In the genomic region with DNA sequence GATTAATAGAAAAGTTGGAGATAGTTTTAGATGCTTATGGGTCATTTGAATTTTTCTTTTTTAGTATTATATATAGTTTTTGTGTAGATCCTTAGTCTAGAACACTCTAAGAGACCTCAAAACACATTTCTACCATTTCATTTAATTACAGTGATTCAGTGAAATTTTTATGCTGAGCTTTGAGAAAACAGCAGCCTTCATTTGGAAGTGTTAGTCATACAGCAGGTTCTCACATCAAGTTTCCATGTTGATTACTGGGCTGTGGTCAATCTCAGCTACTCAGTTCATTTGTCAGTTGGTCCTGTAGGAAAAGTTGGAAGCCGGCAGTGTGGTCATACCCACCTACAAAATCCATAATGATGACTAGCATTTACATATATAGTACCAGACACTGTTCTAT, we compare ENCODE assay signal across 24 cellular contexts. TPM values are rescaled to one million over a fixed set of nuclear protein-coding genes. Genes with fewer than 3 reads are reported as not detected.
A peak's percentile ranks its signal among the peaks of the same experiment; 100 is the strongest.
DNase-seq lines count a peak whose midpoint lies in the region; ATAC-seq and TF ChIP-seq lines count a peak whose summit lies in the region.
"Had no signal": no experiment of that assay in that cellular context is flagged by ENCODE, and none has a peak within 500 bp of the region (broad histone marks: within the 10 kb centered on the region; RNA-seq: fewer than 3 reads in every experiment).

No MANE protein-coding gene starts in this region.

- no peak overlapping the region for H3K4me2 ChIP-seq in GM23248 (ENCODE audit: unreplicated experiment)
- H3K4me2 ChIP-seq: BLaER1 had no signal

- H3K79me2 ChIP-seq in GM23248 (ENCODE audit: insufficient read depth) = no peaks in the 10 kb centered on the region

- H3F3A ChIP-seq in GM23248 (ENCODE audit: insufficient read depth) = no peaks in the 10 kb centered on the region

- no peaks in the 10 kb centered on the region for H3K36me3 Mint-ChIP-seq in activated T-helper 17 cell treated with anti-CD3 and anti-CD28 coated beads, Interleukin-2, amount 50 U/mL, for 72 hours (ENCODE audit: low read depth)
- H3K36me3 Mint-ChIP-seq: CD4-positive, CD25-positive, alpha-beta regulatory T cell; CD8-positive, alpha-beta T cell had no signal

- peaks cover 8% of the 10 kb centered on the region for H3K4me1 Mint-ChIP-seq in activated T-helper 17 cell treated with anti-CD3 and anti-CD28 coated beads, Interleukin-2, amount 50 U/mL, for 72 hours

- no peak overlapping the region for H3K9ac ChIP-seq in GM23248
- H3K9ac ChIP-seq: BLaER1 had no signal

- no peak for TF ChIP-seq POLR2A in thyroid gland (IDR thresholded peaks at IDR 0.05)

- H3K4me3 ChIP-seq in GM23248 (no peak overlapping the region), aorta (ENCODE audit: low read length in 2 of 2) (no peak overlapping the region), thyroid gland (replicated peaks in 1 of 3) (no peak overlapping the region)
- H3K4me3 ChIP-seq: BLaER1, GM12878 had no signal

- H3K4me1 ChIP-seq in GM23248 (ENCODE audit: insufficient read depth) (no peaks in the 10 kb centered on the region), aorta (ENCODE audit: control insufficient read depth in 1 of 2, insufficient read depth in 2 of 2, low read length in 2 of 2) (no peaks in the 10 kb centered on the region), thyroid gland (peaks cover 0 to 3% of the 10 kb centered on the region in 2 donors)
- H3K4me1 ChIP-seq: BLaER1, Caco-2 had no signal

- H3K9me2 ChIP-seq in GM23248 (ENCODE audit: insufficient read depth) = no peaks in the 10 kb centered on the region

- peak; percentile 38 for ATAC-seq in activated T-helper 17 cell treated with anti-CD3 and anti-CD28 coated beads, Interleukin-2, amount 50 U/mL, for 72 hours (replicated peaks)
- no peak for ATAC-seq in aorta (ENCODE audit: low FRiP score)
- ATAC-seq: CD8-positive, alpha-beta T cell had no signal

- H3K27me3 ChIP-seq in GM23248 (replicated peaks; ENCODE audit: insufficient read depth) (peaks cover 30% of the 10 kb centered on the region), aorta (ENCODE audit: control insufficient read depth in 1 of 2, insufficient read depth in 2 of 2, low read length in 1 of 2) (no peaks in the 10 kb centered on the region), thyroid gland (no peaks in the 10 kb centered on the region)
- H3K27me3 ChIP-seq: BLaER1 had no signal

- 85 to 94% methylated on average over 1 of the region's 1 CpG for WGBS in GM23248 (ENCODE audit: low coverage in 1 of 2, low lambda C conversion rate in 2 of 2, missing lambda C conversion rate in 2 of 2), 2 experiments
- 83 to 97% methylated on average over 1 of the region's 1 CpG for WGBS in aorta, 2 donors
- 89 to 97% methylated on average over 1 of the region's 1 CpG for WGBS in thyroid gland, 2 donors

- peaks cover 13% of the 10 kb centered on the region for H3K27me3 Mint-ChIP-seq in activated T-helper 17 cell treated with anti-CD3 and anti-CD28 coated beads, Interleukin-2, amount 50 U/mL, for 72 hours

- H3K27ac ChIP-seq in GM23248 (no peak overlapping the region), aorta (ENCODE audit: low read depth in 1 of 2, low read length in 2 of 2) (no peak overlapping the region), thyroid gland (no peak overlapping the region)
- H3K27ac ChIP-seq: BLaER1, C4-2B had no signal

- TF ChIP-seq CTCF in thyroid gland (IDR thresholded peaks at IDR 0.05) = no peak

- H4K20me1 ChIP-seq in GM23248 (ENCODE audit: insufficient read depth) = no peaks in the 10 kb centered on the region
- H4K20me1 ChIP-seq: BLaER1 had no signal

- no peaks in the 10 kb centered on the region for H3K9me3 Mint-ChIP-seq in activated T-helper 17 cell treated with anti-CD3 and anti-CD28 coated beads, Interleukin-2, amount 50 U/mL, for 72 hours
- H3K9me3 Mint-ChIP-seq: CD8-positive, alpha-beta T cell had no signal

- H3K27ac Mint-ChIP-seq in activated T-helper 17 cell treated with anti-CD3 and anti-CD28 coated beads, Interleukin-2, amount 50 U/mL, for 72 hours = no peak overlapping the region
- H3K27ac Mint-ChIP-seq: B cell; CD8-positive, alpha-beta T cell had no signal

- intact Hi-C loops in aorta (cut with DNase I) = no loop called here
- intact Hi-C loops in thyroid gland (cut with DNase I) = no loop called here

- H2AFZ ChIP-seq in GM23248 = no peak overlapping the region

- H3K36me3 ChIP-seq in GM23248 (ENCODE audit: low read depth) (no peaks in the 10 kb centered on the region), aorta (ENCODE audit: control insufficient read depth in 1 of 2, insufficient read depth in 2 of 2, low read length in 1 of 2) (no peaks in the 10 kb centered on the region), thyroid gland (no peaks in the 10 kb centered on the region)
- H3K36me3 ChIP-seq: BLaER1 had no signal

- no peak overlapping the region for H3K4me3 Mint-ChIP-seq in activated T-helper 17 cell treated with anti-CD3 and anti-CD28 coated beads, Interleukin-2, amount 50 U/mL, for 72 hours
- H3K4me3 Mint-ChIP-seq: B cell; CD4-positive, CD25-positive, alpha-beta regulatory T cell; CD8-positive, alpha-beta T cell had no signal

- H3K9me3 ChIP-seq in GM23248 (ENCODE audit: low read depth) (no peaks in the 10 kb centered on the region), aorta (ENCODE audit: control insufficient read depth, low read length) (no peaks in the 10 kb centered on the region), thyroid gland (no peaks in the 10 kb centered on the region)
- H3K9me3 ChIP-seq: BLaER1, Caco-2 had no signal

- DNase-seq in GM23248 = peak; percentile 5
- DNase-seq in M059J (ENCODE audit: low read depth) = peak; percentile 6
- peak; percentile 7 for DNase-seq in renal cortical epithelial cell (ENCODE audit: low read depth)
- no peak for DNase-seq in aorta
- DNase-seq in DMS53 treated with DMSO at 0.1 percent for 48 hours (lab: John Stamatoyannopoulos, UW; ENCODE audit: unreplicated experiment) = no peak
- no peak for DNase-seq in stimulated activated CD4-positive, alpha-beta T cell treated with anti-CD3 and anti-CD28 coated beads, Interleukin-12 subunit alpha, Interleukin-12 subunit beta, amount 100 ng/mL, for 4 hours
- no peak for DNase-seq in thyroid gland
- DNase-seq: Caco-2; CD8-positive, alpha-beta T cell; DMS153; DMS79; EL; GDM1; H7; HCEC 1CT had no signal

- in situ Hi-C loops in GM23248 (cut with MboI) = no loop called here

RNA-seq across cellular contexts. Expression of a gene that starts 37.9 kb away (rescaled TPM):
- not detected in 2 replicates for total RNA-seq in GM23248 (2014; rRNA removed; shearing (Covaris generic))
- polyA plus RNA-seq in GM23248 (2016; fragmentation: Nextera tagmentation; extraction: Ambion mirVana) (not detected in 2 replicates), aorta (not detected)
- total RNA-seq in M059J (2014; rRNA removed; shearing (Covaris generic)) = not detected in 2 replicates
- under 1 TPM in 1 of 2 donors, not detected in 1; 0.13 TPM for total RNA-seq in activated T-helper 17 cell treated with anti-CD3 and anti-CD28 coated beads, Interleukin-2, amount 50 U/mL, for 72 hours
- total RNA-seq in renal cortical epithelial cell (not detected in 2 replicates), aorta (not detected), thyroid gland (under 1 TPM in 1 of 4 donors, not detected in 3; 0.15 TPM)
- total RNA-seq: A172; B cell; Caco-2; CD4-positive, CD25-positive, alpha-beta regulatory T cell; CD8-positive, alpha-beta T cell; GM12878; H1; H7 had no signal
- polyA plus RNA-seq: AG04450; CD4-positive, CD25-positive, alpha-beta regulatory T cell; H1 had no signal

RNA-seq across cellular contexts. Expression of a gene that starts 42.8 kb away (rescaled TPM):
- 72.1 and 77.8 TPM in 2 replicates for total RNA-seq in GM23248 (2014; rRNA removed; shearing (Covaris generic))
- 33.6 and 35.5 TPM in 2 replicates for polyA plus RNA-seq in GM23248 (2016; fragmentation: Nextera tagmentation; extraction: Ambion mirVana)
- 31.1 and 62.7 TPM in 2 replicates for total RNA-seq in M059J (2014; rRNA removed; shearing (Covaris generic))
- 10 to 100 TPM; 19.9 to 28.3 TPM for total RNA-seq in activated T-helper 17 cell treated with anti-CD3 and anti-CD28 coated beads, Interleukin-2, amount 50 U/mL, for 72 hours
- 75.2 and 95.4 TPM in 2 replicates for total RNA-seq in renal cortical epithelial cell
- 10 to 100 TPM; 61.2 to 86.1 TPM for total RNA-seq in aorta
- 10 to 100 TPM; 30.2 to 36.8 TPM for polyA plus RNA-seq in aorta
- total RNA-seq in thyroid gland = 10 to 100 TPM; 53.0 to 74.5 (median 54.3) TPM

Comparison
In these comparisons a context has a peak if more than half of its experiments do, and no peak if none do; other contexts are left out.
1. DNase-seq: peak in GM23248 (single experiment), M059J (single experiment) and renal cortical epithelial cell (single experiment); none in aorta (0 of 2), DMS53 treated with DMSO at 0.1 percent for 48 hours (single experiment), stimulated activated CD4-positive, alpha-beta T cell treated with anti-CD3 and anti-CD28 coated beads, Interleukin-12 subunit alpha, Interleukin-12 subunit beta, amount 100 ng/mL, for 4 hours (single experiment) and thyroid gland (0 of 2).